ENCODE assay signal across 1 cellular context in genomic region chr7:39721919-39722597, GRCh38.
TF ChIP-seq lines count a peak whose summit lies in the region.

No MANE protein-coding gene starts in this region.

TF ChIP-seq in K562, 482 proteins besides CTCF, POLR2A, EP300 and RAD21 (continued from another document and continues in another):
- TF ChIP-seq, protein P1, sequence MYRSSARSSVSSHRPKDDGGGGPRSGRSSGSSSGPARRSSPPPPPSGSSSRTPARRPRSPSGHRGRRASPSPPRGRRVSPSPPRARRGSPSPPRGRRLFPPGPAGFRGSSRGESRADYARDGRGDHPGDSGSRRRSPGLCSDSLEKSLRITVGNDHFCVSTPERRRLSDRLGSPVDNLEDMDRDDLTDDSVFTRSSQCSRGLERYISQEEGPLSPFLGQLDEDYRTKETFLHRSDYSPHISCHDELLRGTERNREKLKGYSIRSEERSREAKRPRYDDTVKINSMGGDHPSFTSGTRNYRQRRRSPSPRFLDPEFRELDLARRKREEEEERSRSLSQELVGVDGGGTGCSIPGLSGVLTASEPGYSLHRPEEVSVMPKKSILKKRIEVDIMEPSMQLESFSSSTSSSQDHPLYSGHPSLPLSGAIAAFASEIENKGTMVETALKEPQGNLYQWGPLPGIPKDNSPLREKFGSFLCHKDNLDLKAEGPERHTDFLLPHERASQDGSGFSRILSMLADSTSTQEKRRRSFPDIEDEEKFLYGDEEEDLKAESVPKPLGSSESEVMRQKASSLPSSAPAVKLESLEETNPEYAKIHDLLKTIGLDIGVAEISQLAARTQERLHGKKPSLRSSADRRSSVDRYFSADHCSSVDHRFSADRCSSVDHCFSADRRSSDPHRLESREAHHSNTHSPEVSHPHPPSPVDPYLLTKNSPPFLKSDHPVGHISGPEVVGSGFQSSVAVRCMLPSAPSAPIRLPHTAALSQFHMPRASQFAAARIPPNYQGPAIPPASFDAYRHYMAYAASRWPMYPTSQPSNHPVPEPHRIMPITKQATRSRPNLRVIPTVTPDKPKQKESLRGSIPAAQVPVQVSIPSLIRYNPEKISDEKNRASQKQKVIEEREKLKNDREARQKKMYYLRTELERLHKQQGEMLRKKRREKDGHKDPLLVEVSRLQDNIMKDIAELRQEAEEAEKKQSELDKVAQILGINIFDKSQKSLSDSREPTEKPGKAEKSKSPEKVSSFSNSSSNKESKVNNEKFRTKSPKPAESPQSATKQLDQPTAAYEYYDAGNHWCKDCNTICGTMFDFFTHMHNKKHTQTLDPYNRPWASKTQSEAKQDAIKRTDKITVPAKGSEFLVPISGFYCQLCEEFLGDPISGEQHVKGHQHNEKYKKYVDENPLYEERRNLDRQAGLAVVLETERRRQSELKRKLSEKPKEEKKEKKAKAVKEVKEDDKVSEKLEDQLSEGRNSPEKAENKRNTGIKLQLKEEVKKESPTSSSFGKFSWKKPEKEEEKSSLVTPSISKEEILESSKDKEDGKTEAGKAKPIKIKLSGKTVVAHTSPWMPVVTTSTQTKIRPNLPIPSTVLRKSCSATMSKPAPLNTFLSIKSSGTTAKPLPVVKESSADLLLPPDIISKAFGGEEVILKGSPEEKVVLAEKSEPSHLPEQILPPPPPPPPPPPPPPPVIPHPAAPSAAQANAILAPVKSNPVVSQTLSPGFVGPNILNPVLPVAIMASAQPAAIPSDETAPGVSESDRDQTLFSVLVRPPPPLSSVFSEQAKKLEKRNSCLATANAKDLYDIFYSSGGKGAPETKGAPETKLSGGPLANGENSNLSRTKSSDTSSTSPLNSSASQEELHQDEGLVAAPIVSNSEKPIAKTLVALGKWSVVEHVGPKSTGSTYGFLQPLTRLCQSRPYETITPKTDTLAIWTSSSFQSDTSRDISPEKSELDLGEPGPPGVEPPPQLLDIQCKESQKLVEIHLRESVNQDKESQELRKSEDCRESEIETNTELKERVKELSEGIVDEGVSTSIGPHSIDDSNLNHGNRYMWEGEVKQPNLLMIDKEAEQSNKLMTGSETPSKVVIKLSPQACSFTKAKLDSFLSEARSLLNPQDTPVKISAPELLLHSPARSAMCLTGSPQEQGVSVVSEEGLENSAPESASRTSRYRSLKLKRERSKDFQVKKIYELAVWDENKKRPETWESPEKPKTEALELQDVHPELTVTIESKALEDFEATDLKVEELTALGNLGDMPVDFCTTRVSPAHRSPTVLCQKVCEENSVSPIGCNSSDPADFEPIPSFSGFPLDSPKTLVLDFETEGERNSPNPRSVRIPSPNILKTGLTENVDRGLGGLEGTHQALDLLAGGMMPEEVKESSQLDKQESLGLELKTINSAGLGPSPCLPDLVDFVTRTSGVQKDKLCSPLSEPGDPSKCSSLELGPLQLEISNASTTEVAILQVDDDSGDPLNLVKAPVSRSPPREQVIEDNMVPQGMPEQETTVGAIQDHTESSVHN (IDR thresholded peaks at IDR 0.05; ENCODE audit: borderline replicate concordance in 1 of 2, low read depth in 1 of 2) = 0 out of 4 replicates have a peak, but pooled peaks of 1 of the 2 experiments have one; percentile 29
- TF ChIP-seq, protein P2, sequence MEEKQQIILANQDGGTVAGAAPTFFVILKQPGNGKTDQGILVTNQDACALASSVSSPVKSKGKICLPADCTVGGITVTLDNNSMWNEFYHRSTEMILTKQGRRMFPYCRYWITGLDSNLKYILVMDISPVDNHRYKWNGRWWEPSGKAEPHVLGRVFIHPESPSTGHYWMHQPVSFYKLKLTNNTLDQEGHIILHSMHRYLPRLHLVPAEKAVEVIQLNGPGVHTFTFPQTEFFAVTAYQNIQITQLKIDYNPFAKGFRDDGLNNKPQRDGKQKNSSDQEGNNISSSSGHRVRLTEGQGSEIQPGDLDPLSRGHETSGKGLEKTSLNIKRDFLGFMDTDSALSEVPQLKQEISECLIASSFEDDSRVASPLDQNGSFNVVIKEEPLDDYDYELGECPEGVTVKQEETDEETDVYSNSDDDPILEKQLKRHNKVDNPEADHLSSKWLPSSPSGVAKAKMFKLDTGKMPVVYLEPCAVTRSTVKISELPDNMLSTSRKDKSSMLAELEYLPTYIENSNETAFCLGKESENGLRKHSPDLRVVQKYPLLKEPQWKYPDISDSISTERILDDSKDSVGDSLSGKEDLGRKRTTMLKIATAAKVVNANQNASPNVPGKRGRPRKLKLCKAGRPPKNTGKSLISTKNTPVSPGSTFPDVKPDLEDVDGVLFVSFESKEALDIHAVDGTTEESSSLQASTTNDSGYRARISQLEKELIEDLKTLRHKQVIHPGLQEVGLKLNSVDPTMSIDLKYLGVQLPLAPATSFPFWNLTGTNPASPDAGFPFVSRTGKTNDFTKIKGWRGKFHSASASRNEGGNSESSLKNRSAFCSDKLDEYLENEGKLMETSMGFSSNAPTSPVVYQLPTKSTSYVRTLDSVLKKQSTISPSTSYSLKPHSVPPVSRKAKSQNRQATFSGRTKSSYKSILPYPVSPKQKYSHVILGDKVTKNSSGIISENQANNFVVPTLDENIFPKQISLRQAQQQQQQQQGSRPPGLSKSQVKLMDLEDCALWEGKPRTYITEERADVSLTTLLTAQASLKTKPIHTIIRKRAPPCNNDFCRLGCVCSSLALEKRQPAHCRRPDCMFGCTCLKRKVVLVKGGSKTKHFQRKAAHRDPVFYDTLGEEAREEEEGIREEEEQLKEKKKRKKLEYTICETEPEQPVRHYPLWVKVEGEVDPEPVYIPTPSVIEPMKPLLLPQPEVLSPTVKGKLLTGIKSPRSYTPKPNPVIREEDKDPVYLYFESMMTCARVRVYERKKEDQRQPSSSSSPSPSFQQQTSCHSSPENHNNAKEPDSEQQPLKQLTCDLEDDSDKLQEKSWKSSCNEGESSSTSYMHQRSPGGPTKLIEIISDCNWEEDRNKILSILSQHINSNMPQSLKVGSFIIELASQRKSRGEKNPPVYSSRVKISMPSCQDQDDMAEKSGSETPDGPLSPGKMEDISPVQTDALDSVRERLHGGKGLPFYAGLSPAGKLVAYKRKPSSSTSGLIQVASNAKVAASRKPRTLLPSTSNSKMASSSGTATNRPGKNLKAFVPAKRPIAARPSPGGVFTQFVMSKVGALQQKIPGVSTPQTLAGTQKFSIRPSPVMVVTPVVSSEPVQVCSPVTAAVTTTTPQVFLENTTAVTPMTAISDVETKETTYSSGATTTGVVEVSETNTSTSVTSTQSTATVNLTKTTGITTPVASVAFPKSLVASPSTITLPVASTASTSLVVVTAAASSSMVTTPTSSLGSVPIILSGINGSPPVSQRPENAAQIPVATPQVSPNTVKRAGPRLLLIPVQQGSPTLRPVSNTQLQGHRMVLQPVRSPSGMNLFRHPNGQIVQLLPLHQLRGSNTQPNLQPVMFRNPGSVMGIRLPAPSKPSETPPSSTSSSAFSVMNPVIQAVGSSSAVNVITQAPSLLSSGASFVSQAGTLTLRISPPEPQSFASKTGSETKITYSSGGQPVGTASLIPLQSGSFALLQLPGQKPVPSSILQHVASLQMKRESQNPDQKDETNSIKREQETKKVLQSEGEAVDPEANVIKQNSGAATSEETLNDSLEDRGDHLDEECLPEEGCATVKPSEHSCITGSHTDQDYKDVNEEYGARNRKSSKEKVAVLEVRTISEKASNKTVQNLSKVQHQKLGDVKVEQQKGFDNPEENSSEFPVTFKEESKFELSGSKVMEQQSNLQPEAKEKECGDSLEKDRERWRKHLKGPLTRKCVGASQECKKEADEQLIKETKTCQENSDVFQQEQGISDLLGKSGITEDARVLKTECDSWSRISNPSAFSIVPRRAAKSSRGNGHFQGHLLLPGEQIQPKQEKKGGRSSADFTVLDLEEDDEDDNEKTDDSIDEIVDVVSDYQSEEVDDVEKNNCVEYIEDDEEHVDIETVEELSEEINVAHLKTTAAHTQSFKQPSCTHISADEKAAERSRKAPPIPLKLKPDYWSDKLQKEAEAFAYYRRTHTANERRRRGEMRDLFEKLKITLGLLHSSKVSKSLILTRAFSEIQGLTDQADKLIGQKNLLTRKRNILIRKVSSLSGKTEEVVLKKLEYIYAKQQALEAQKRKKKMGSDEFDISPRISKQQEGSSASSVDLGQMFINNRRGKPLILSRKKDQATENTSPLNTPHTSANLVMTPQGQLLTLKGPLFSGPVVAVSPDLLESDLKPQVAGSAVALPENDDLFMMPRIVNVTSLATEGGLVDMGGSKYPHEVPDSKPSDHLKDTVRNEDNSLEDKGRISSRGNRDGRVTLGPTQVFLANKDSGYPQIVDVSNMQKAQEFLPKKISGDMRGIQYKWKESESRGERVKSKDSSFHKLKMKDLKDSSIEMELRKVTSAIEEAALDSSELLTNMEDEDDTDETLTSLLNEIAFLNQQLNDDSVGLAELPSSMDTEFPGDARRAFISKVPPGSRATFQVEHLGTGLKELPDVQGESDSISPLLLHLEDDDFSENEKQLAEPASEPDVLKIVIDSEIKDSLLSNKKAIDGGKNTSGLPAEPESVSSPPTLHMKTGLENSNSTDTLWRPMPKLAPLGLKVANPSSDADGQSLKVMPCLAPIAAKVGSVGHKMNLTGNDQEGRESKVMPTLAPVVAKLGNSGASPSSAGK (IDR thresholded peaks at IDR 0.05) = peak; percentile 48; the same call in 1 of the 2 replicates
- TF ChIP-seq MITF (IDR thresholded peaks at IDR 0.05) (no peak), ARID4B (CRISPR knock-in tag; IDR thresholded peaks at IDR 0.05) (no peak), MCM5 (IDR thresholded peaks at IDR 0.05; ENCODE audit: low read depth) (no peak), HLTF (IDR thresholded peaks at IDR 0.05) (no peak), MAFF (IDR thresholded peaks at IDR 0.05; ENCODE audit: low read length) (no peak), ELF2 (CRISPR knock-in tag; IDR thresholded peaks at IDR 0.05) (no peak), BACH1 (tag; IDR thresholded peaks at IDR 0.05) (no peak), GTF2E2 (tag; IDR thresholded peaks at IDR 0.05) (no peak), ZNF143 (CRISPR knock-in tag; IDR thresholded peaks at IDR 0.05) (no peak), CHD4 (IDR thresholded peaks at IDR 0.05; ENCODE audit: insufficient read depth, insufficient replicate concordance, low read depth, low read length, poor library complexity, severe bottlenecking) (no peak), MEF2D (tag; conservative IDR thresholded peaks at IDR 0.05; ENCODE audit: low read depth) (no peak)
- TF ChIP-seq, protein P3, sequence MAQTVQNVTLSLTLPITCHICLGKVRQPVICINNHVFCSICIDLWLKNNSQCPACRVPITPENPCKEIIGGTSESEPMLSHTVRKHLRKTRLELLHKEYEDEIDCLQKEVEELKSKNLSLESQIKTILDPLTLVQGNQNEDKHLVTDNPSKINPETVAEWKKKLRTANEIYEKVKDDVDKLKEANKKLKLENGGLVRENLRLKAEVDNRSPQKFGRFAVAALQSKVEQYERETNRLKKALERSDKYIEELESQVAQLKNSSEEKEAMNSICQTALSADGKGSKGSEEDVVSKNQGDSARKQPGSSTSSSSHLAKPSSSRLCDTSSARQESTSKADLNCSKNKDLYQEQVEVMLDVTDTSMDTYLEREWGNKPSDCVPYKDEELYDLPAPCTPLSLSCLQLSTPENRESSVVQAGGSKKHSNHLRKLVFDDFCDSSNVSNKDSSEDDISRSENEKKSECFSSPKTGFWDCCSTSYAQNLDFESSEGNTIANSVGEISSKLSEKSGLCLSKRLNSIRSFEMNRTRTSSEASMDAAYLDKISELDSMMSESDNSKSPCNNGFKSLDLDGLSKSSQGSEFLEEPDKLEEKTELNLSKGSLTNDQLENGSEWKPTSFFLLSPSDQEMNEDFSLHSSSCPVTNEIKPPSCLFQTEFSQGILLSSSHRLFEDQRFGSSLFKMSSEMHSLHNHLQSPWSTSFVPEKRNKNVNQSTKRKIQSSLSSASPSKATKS (CRISPR knock-in tag; IDR thresholded peaks at IDR 0.05) = no peak
